ENCODE assay signal across 8 cellular contexts in genomic region chr2:108448678-108449409, GRCh38. TPM values are rescaled to one million over a fixed set of nuclear protein-coding genes. Genes with fewer than 3 reads are reported as not detected.
A peak's percentile ranks its signal among the peaks of the same experiment; 100 is the strongest.
DNase-seq lines count a peak whose midpoint lies in the region; ATAC-seq, FAIRE-seq and TF ChIP-seq lines count a peak whose summit lies in the region.

TSS of gene GCC2 (plus strand) at chr2:108449206. CDS start at chr2:108449275, 69 bp downstream.

- TF ChIP-seq POLR2A in endothelial cell of umbilical vein (IDR thresholded peaks at IDR 0.05; ENCODE audit: low read depth, low read length): peak; percentile 83

- peak within 1 kb of the TSS; percentile 81 for H3K4me3 ChIP-seq in OCI-LY1 (ENCODE audit: low read depth, low read length, poor library complexity, severe bottlenecking)
- H3K4me3 ChIP-seq in endothelial cell of umbilical vein (replicated peaks in 1 of 3; ENCODE audit: insufficient read depth in 1 of 3, low read depth in 1 of 3, low read length in 3 of 3): peak within 1 kb of the TSS; percentile 83 to 93 (median 90)

- intact Hi-C loops in endothelial cell of umbilical vein (cut with micrococcal nuclease): loop anchor here (2.0 kb wide), 4 partner anchors 80 to 136 kb away; no protein-coding TSS in a partner anchor

- peak; percentile 83 for FAIRE-seq in endothelial cell of umbilical vein (lab: Jason Lieb, UNC)

- dilution Hi-C loops in endothelial cell of umbilical vein (cut with MboI; ENCODE audit: extremely low pct_ligation_motif_present, low sequenced_read_pairs): no loop called here

- H3K36me3 ChIP-seq in OCI-LY1 (ENCODE audit: insufficient read depth, low read length) (peaks cover 29% of the 10 kb centered on the region), endothelial cell of umbilical vein (ENCODE audit: control insufficient read depth in 2 of 2, extremely low read depth in 1 of 2, insufficient read depth in 2 of 2, low read length in 2 of 2) (peaks cover 0 to 2% of the 10 kb centered on the region in 2 experiments)

- CTCF ChIA-PET in endothelial cell of umbilical vein (lab: Charles Lee): interaction anchor here (0.5 to 1.8 kb wide), 4 partner anchors 135 to 189 kb away, joined by 3 to 7 read pairs (median 4); no protein-coding TSS in a partner anchor

- no peaks in the 10 kb centered on the region for H3K9me2 ChIP-seq in OCI-LY1 (ENCODE audit: low read depth, low read length)

- peaks cover 23% of the 10 kb centered on the region for H3K4me1 ChIP-seq in OCI-LY1 (ENCODE audit: insufficient read depth, low read length, severe bottlenecking)
- peaks cover 15% of the 10 kb centered on the region for H3K4me1 ChIP-seq in endothelial cell of umbilical vein (ENCODE audit: control insufficient read depth, extremely low read depth, insufficient read depth, low read length)

- H3K9ac ChIP-seq in OCI-LY1 (ENCODE audit: low read length): peak within 1 kb of the TSS; percentile 78
- H3K9ac ChIP-seq in endothelial cell of umbilical vein (replicated peaks; ENCODE audit: extremely low read depth, insufficient read depth, low read length): peak within 1 kb of the TSS; percentile 98

- H3K27me3 ChIP-seq in OCI-LY1 (ENCODE audit: insufficient read depth, low read length) (no peaks in the 10 kb centered on the region), endothelial cell of umbilical vein (ENCODE audit: control insufficient read depth in 2 of 2, insufficient read depth in 2 of 2, low read length in 2 of 2) (no peaks in the 10 kb centered on the region)

- no peaks in the 10 kb centered on the region for H3K9me3 ChIP-seq in OCI-LY1 (ENCODE audit: low read length)
- no peaks in the 10 kb centered on the region for H3K9me3 ChIP-seq in endothelial cell of umbilical vein (replicated peaks; ENCODE audit: control insufficient read depth, insufficient read depth, low read length)

- no peaks in the 10 kb centered on the region for H3K9me1 ChIP-seq in endothelial cell of umbilical vein (replicated peaks; ENCODE audit: control insufficient read depth, extremely low read depth, insufficient read depth, low read length)

- POLR2A ChIA-PET in endothelial cell of umbilical vein (lab: Charles Lee): interaction anchor here (1.0 kb wide), 1 partner anchor 85 kb away, joined by 4 read pairs; the partner anchor contains the start of gene LIMS1

- H3F3A ChIP-seq in OCI-LY1 (ENCODE audit: insufficient read depth, low read length): no peaks in the 10 kb centered on the region

- DNase-seq in DMS 273 (lab: John Stamatoyannopoulos, UW; ENCODE audit: unreplicated experiment): peak; percentile 97
- peak; percentile 80 for DNase-seq in HuH-7 (ENCODE audit: low spot score)
- DNase-seq in activated CD8-positive, alpha-beta memory T cell treated with anti-CD3 and anti-CD28 coated beads, Interleukin-2, amount 50 U/mL, for 24 hours (ENCODE audit: extremely low read depth): peak; percentile 85
- DNase-seq in endothelial cell of umbilical vein (ENCODE audit: low read depth, low spot score): peak; percentile 95
- DNase-seq in midbrain (lab: John Stamatoyannopoulos, UW): peak; percentile 92
- peak; percentile 91 to 94 for DNase-seq in stimulated activated CD8-positive, alpha-beta memory T cell treated with anti-CD3 and anti-CD28 coated beads, Interleukin-15, amount 100 ng/mL, for 48 hours (ENCODE audit: low read depth in 2 of 2)

- H3K4me2 ChIP-seq in OCI-LY1 (ENCODE audit: low read length) (peak within 1 kb of the TSS; percentile 83), endothelial cell of umbilical vein (ENCODE audit: insufficient read depth, low read length) (peak within 1 kb of the TSS; percentile 96)

- H3K79me2 ChIP-seq in OCI-LY1 (ENCODE audit: insufficient read depth, low read length) (0 out of 2 replicates have a peak, but pooled peaks cover 3% of the 10 kb centered on the region), endothelial cell of umbilical vein (ENCODE audit: control insufficient read depth, insufficient read depth, low read length) (peaks cover 5% of the 10 kb centered on the region)

- ATAC-seq in GM21526 (IDR thresholded peaks at IDR 0.05; ENCODE audit: low FRiP score, unreplicated experiment): peak; percentile 99

- H3K27ac ChIP-seq in OCI-LY1 (ENCODE audit: low read depth, low read length, poor library complexity, severe bottlenecking) (peak within 1 kb of the TSS; percentile 12), endothelial cell of umbilical vein (ENCODE audit: insufficient read depth, low read depth, low read length) (peak within 1 kb of the TSS; percentile 86)

- H4K20me1 ChIP-seq in OCI-LY1 (ENCODE audit: insufficient read depth, low read length) (no peaks in the 10 kb centered on the region), endothelial cell of umbilical vein (replicated peaks; ENCODE audit: control insufficient read depth, extremely low read depth, insufficient read depth, low read length) (no peaks in the 10 kb centered on the region)

- BruUV-seq in endothelial cell of umbilical vein (replicated peaks; lab: Mats Ljungman, UMichigan): TSS peak; percentile 82

- no peak for TF ChIP-seq CTCF in OCI-LY1 (IDR thresholded peaks at IDR 0.05; ENCODE audit: low read length)
- TF ChIP-seq CTCF in endothelial cell of umbilical vein (IDR thresholded peaks at IDR 0.05; ENCODE audit: extremely low read depth in 1 of 2, insufficient read depth in 1 of 2, low read depth in 1 of 2, low read length in 2 of 2): no peak

- H2AFZ ChIP-seq in OCI-LY1 (ENCODE audit: low read length): 0 out of 2 replicates have a peak within 1 kb of the TSS, but pooled peaks have one; percentile 38
- H2AFZ ChIP-seq in endothelial cell of umbilical vein (ENCODE audit: low read depth, low read length): peak within 1 kb of the TSS; percentile 92

TF ChIP-seq in endothelial cell of umbilical vein, 7 proteins besides CTCF, POLR2A, EP300 and RAD21:
- TF ChIP-seq POLR2AphosphoS5 (IDR thresholded peaks at IDR 0.05; ENCODE audit: insufficient read depth, low read depth, low read length) (peak; percentile 89), EZH2 (IDR thresholded peaks at IDR 0.05; ENCODE audit: borderline replicate concordance, low read depth, low read length, severe bottlenecking) (no peak), GATA2 (IDR thresholded peaks at IDR 0.05; ENCODE audit: insufficient read depth, insufficient read length, low read depth, low read length) (no peak)

RNA-seq across cellular contexts. Expression of gene GCC2, which starts in this region (rescaled TPM):
- total RNA-seq in endothelial cell of umbilical vein: 33.7 and 38.7 TPM in 2 replicates
- polyA plus RNA-seq in endothelial cell of umbilical vein: 2.7 and 4.1 TPM in 2 replicates
- 4.2 and 5.4 TPM in 2 replicates for polyA plus RNA-seq in endothelial cell of umbilical vein (2011; cell fraction: cytosol; rRNA removed)
- 16.9 and 24.2 TPM in 2 replicates for polyA plus RNA-seq in endothelial cell of umbilical vein (2011; cell fraction: nucleus; rRNA removed)
- 21.3 and 25.3 TPM in 2 replicates for polyA plus RNA-seq in endothelial cell of umbilical vein (2012)
- 9.8 and 10.3 TPM in 2 replicates for polyA minus RNA-seq in endothelial cell of umbilical vein
- polyA minus RNA-seq in endothelial cell of umbilical vein (2011; cell fraction: cytosol; rRNA and poly(A)+ RNA removed): 4.7 TPM
- 29.1 and 37.8 TPM in 2 replicates for polyA minus RNA-seq in endothelial cell of umbilical vein (2011; cell fraction: nucleus; rRNA and poly(A)+ RNA removed)

Comparison
In these comparisons a context has a peak if more than half of its experiments do, and no peak if none do; other contexts are left out.
1. Peak in every context shown above with its lines: DNase-seq, ATAC-seq, H3K4me3 ChIP-seq and H3K27ac ChIP-seq.